ENCODE assay signal across 17 cellular contexts in genomic region chr3:106745344-106746168, GRCh38.
DNase-seq lines count a peak whose midpoint lies in the region; ATAC-seq and TF ChIP-seq lines count a peak whose summit lies in the region.
"Had no signal": no experiment of that assay in that cellular context is flagged by ENCODE, and none has a peak within 500 bp of the region (broad histone marks: within the 10 kb centered on the region; RNA-seq: fewer than 3 reads in every experiment).

No MANE protein-coding gene starts in this region.

- CTCF ChIA-PET in AG04449 (lab: Yijun Ruan, JAX) = interaction anchor here (1.1 kb wide), 2 partner anchors 16 to 318 kb away, joined by 4 read pairs; no protein-coding TSS in a partner anchor
- CTCF ChIA-PET in naive thymus-derived CD4-positive, alpha-beta T cell (lab: Charles Lee) = interaction anchor here (0.5 kb wide), 1 partner anchor 261 kb away, joined by 4 read pairs; no protein-coding TSS in a partner anchor

- H3K4me1 ChIP-seq in naive thymus-derived CD4-positive, alpha-beta T cell (ENCODE audit: control insufficient read depth in 2 of 2, insufficient read depth in 2 of 2, low read length in 2 of 2) = no peaks in the 10 kb centered on the region

- no peak overlapping the region for H3K4me3 ChIP-seq in AG04449 (ENCODE audit: low read depth, low read length)
- no peak overlapping the region for H3K4me3 ChIP-seq in astrocyte of the spinal cord (ENCODE audit: low read depth, low read length)
- H3K4me3 ChIP-seq in naive thymus-derived CD4-positive, alpha-beta T cell (ENCODE audit: low read length) = no peak overlapping the region

- H3K36me3 ChIP-seq in naive thymus-derived CD4-positive, alpha-beta T cell (ENCODE audit: control insufficient read depth in 2 of 3, insufficient read depth in 3 of 3, low read length in 3 of 3) = no peaks in the 10 kb centered on the region

- no peak overlapping the region for H3K27ac Mint-ChIP-seq in naive thymus-derived CD4-positive, alpha-beta T cell
- no peak overlapping the region for H3K27ac Mint-ChIP-seq in activated T-helper 1 cell treated with anti-CD3 and anti-CD28 coated beads, Interleukin-12 subunit alpha, Interleukin-12 subunit beta, Interleukin-2, Interleukin-4 antibody, amounts not matched to agents 30 ng/mL and 10 ng/mL and 1 ng/mL, durations not matched to agents 14 hours and 24 hours and 36 hours
- H3K27ac Mint-ChIP-seq: activated naive CD8-positive, alpha-beta T cell treated with anti-CD3 and anti-CD28 coated beads, Interleukin-2, amount 50 U/mL, for 24 hours; B cell had no signal

- no peak for ATAC-seq in naive thymus-derived CD4-positive, alpha-beta T cell
- ATAC-seq: activated naive CD8-positive, alpha-beta T cell treated with anti-CD3 and anti-CD28 coated beads, Interleukin-2, amount 50 U/mL, for 24 hours; esophagus mucosa had no signal

- H3K9me3 Mint-ChIP-seq in naive thymus-derived CD4-positive, alpha-beta T cell = no peaks in the 10 kb centered on the region
- H3K9me3 Mint-ChIP-seq in activated T-helper 1 cell treated with anti-CD3 and anti-CD28 coated beads, Interleukin-12 subunit alpha, Interleukin-12 subunit beta, Interleukin-2, Interleukin-4 antibody, amounts not matched to agents 30 ng/mL and 10 ng/mL and 1 ng/mL, durations not matched to agents 14 hours and 24 hours and 36 hours = no peaks in the 10 kb centered on the region
- H3K9me3 Mint-ChIP-seq: activated naive CD8-positive, alpha-beta T cell treated with anti-CD3 and anti-CD28 coated beads, Interleukin-2, amount 50 U/mL, for 24 hours had no signal

- peaks cover 0 to 14% (median 4%) of the 10 kb centered on the region in 5 donors for H3K27me3 Mint-ChIP-seq in naive thymus-derived CD4-positive, alpha-beta T cell
- H3K27me3 Mint-ChIP-seq in activated T-helper 1 cell treated with anti-CD3 and anti-CD28 coated beads, Interleukin-12 subunit alpha, Interleukin-12 subunit beta, Interleukin-2, Interleukin-4 antibody, amounts not matched to agents 30 ng/mL and 10 ng/mL and 1 ng/mL, durations not matched to agents 14 hours and 24 hours and 36 hours (ENCODE audit: insufficient read depth) = no peaks in the 10 kb centered on the region
- H3K27me3 Mint-ChIP-seq: B cell had no signal

- H3K9me3 ChIP-seq in naive thymus-derived CD4-positive, alpha-beta T cell (ENCODE audit: control insufficient read depth in 2 of 3, low read length in 3 of 3) = no peaks in the 10 kb centered on the region

- peak; percentile 91 for DNase-seq in AG04449 (ENCODE audit: low read depth, low spot score)
- peak; percentile 63 for DNase-seq in HS-5 (ENCODE audit: low read depth)
- DNase-seq in astrocyte of the spinal cord (ENCODE audit: low read depth, low spot score) = peak; percentile 80
- peak; percentile 2 for DNase-seq in hepatic stellate cell (ENCODE audit: low spot score)
- DNase-seq in naive thymus-derived CD4-positive, alpha-beta T cell = no peak
- DNase-seq in glomerular visceral epithelial cell (ENCODE audit: extremely low spot score) = no peak
- no peak for DNase-seq in NCI-H748 (lab: John Stamatoyannopoulos, UW; ENCODE audit: unreplicated experiment)
- no peak for DNase-seq in activated T-helper 1 cell treated with anti-CD3 and anti-CD28 coated beads, Interleukin-12 subunit alpha, Interleukin-12 subunit beta, Interleukin-2, Interleukin-4 antibody, amounts not matched to agents 30 ng/mL and 10 ng/mL and 1 ng/mL, durations not matched to agents 14 hours and 24 hours and 36 hours (ENCODE audit: low spot score)
- DNase-seq: activated CD4-positive, alpha-beta T cell treated with anti-CD3 and anti-CD28 coated beads for 1 hour; activated naive CD8-positive, alpha-beta T cell treated with anti-CD3 and anti-CD28 coated beads, Interleukin-2, amount 50 U/mL, for 24 hours; activated T-cell treated with anti-CD3 and anti-CD28 coated beads for 4 hours; cortex of kidney; NCI-H2171; SW 1271 had no signal

- POLR2A ChIA-PET in AG04449 (lab: Yijun Ruan, JAX) = interaction anchor here (1.3 kb wide), 1 partner anchor 20 kb away, joined by 4 read pairs; no protein-coding TSS in a partner anchor
- POLR2A ChIA-PET in naive thymus-derived CD4-positive, alpha-beta T cell (lab: Charles Lee) = no interaction called here

- in situ Hi-C loops in astrocyte of the spinal cord (cut with HindIII; ENCODE audit: low sequenced_read_pairs) = no loop called here

- no peaks in the 10 kb centered on the region for H3K36me3 Mint-ChIP-seq in naive thymus-derived CD4-positive, alpha-beta T cell
- no peaks in the 10 kb centered on the region for H3K36me3 Mint-ChIP-seq in activated T-helper 1 cell treated with anti-CD3 and anti-CD28 coated beads, Interleukin-12 subunit alpha, Interleukin-12 subunit beta, Interleukin-2, Interleukin-4 antibody, amounts not matched to agents 30 ng/mL and 10 ng/mL and 1 ng/mL, durations not matched to agents 14 hours and 24 hours and 36 hours (ENCODE audit: low read depth)

- H3K27me3 ChIP-seq in naive thymus-derived CD4-positive, alpha-beta T cell (ENCODE audit: control insufficient read depth in 2 of 2, insufficient read depth in 2 of 2, low read length in 2 of 2) = no peaks in the 10 kb centered on the region

- intact Hi-C loops in naive thymus-derived CD4-positive, alpha-beta T cell (cut with micrococcal nuclease) = no loop called here
- intact Hi-C loops in activated T-helper 1 cell treated with anti-CD3 and anti-CD28 coated beads, Interleukin-12 subunit alpha, Interleukin-12 subunit beta, Interleukin-2, Interleukin-4 antibody, amounts not matched to agents 30 ng/mL and 10 ng/mL and 1 ng/mL, durations not matched to agents 14 hours and 24 hours and 36 hours (cut with micrococcal nuclease) = no loop called here

- no peak overlapping the region for H3K4me3 Mint-ChIP-seq in naive thymus-derived CD4-positive, alpha-beta T cell
- no peak overlapping the region for H3K4me3 Mint-ChIP-seq in activated T-helper 1 cell treated with anti-CD3 and anti-CD28 coated beads, Interleukin-12 subunit alpha, Interleukin-12 subunit beta, Interleukin-2, Interleukin-4 antibody, amounts not matched to agents 30 ng/mL and 10 ng/mL and 1 ng/mL, durations not matched to agents 14 hours and 24 hours and 36 hours
- H3K4me3 Mint-ChIP-seq: activated naive CD8-positive, alpha-beta T cell treated with anti-CD3 and anti-CD28 coated beads, Interleukin-2, amount 50 U/mL, for 24 hours; B cell had no signal

- TF ChIP-seq CTCF in AG04449 (IDR thresholded peaks at IDR 0.05; ENCODE audit: insufficient read depth, low read length, missing control alignments) = no peak
- no peak for TF ChIP-seq CTCF in astrocyte of the spinal cord (IDR thresholded peaks at IDR 0.05; ENCODE audit: low read depth, low read length)

- H3K4me1 Mint-ChIP-seq in naive thymus-derived CD4-positive, alpha-beta T cell = no peaks in the 10 kb centered on the region
- no peaks in the 10 kb centered on the region for H3K4me1 Mint-ChIP-seq in activated T-helper 1 cell treated with anti-CD3 and anti-CD28 coated beads, Interleukin-12 subunit alpha, Interleukin-12 subunit beta, Interleukin-2, Interleukin-4 antibody, amounts not matched to agents 30 ng/mL and 10 ng/mL and 1 ng/mL, durations not matched to agents 14 hours and 24 hours and 36 hours (ENCODE audit: low read depth)
- H3K4me1 Mint-ChIP-seq: activated naive CD8-positive, alpha-beta T cell treated with anti-CD3 and anti-CD28 coated beads, Interleukin-2, amount 50 U/mL, for 24 hours; B cell had no signal

- H3K27ac ChIP-seq in naive thymus-derived CD4-positive, alpha-beta T cell (ENCODE audit: low read depth, low read length) = no peak overlapping the region
- H3K27ac ChIP-seq: parathyroid adenoma had no signal

Comparison
In these comparisons a context has a peak if more than half of its experiments do, and no peak if none do; other contexts are left out.
1. DNase-seq: peak in AG04449 (single experiment), HS-5 (single experiment), astrocyte of the spinal cord (single experiment) and hepatic stellate cell (single experiment); none in naive thymus-derived CD4-positive, alpha-beta T cell (0 of 9), glomerular visceral epithelial cell (single experiment), NCI-H748 (single experiment) and activated T-helper 1 cell treated with anti-CD3 and anti-CD28 coated beads, Interleukin-12 subunit alpha, Interleukin-12 subunit beta, Interleukin-2, Interleukin-4 antibody, amounts not matched to agents 30 ng/mL and 10 ng/mL and 1 ng/mL, durations not matched to agents 14 hours and 24 hours and 36 hours (single experiment).